ENCODE assay signal across 10 cellular contexts in genomic region chr20:60062431-60063336, GRCh38.
DNase-seq lines count a peak whose midpoint lies in the region; ATAC-seq and TF ChIP-seq lines count a peak whose summit lies in the region.
"Had no signal": no experiment of that assay in that cellular context is flagged by ENCODE, and none has a peak within 500 bp of the region (broad histone marks: within the 10 kb centered on the region; RNA-seq: fewer than 3 reads in every experiment).

No MANE protein-coding gene starts in this region.

- H3K27me3 ChIP-seq in IMR-90 (ENCODE audit: control insufficient read depth, insufficient read depth, low read length): peaks cover 7% of the 10 kb centered on the region
- H3K27me3 ChIP-seq in dorsolateral prefrontal cortex: peaks cover 0 to 6% (median 0%) of the 10 kb centered on the region in 45 donors
- no peaks in the 10 kb centered on the region for H3K27me3 ChIP-seq in neuronal stem cell (ENCODE audit: control insufficient read depth in 3 of 3, insufficient read depth in 3 of 3, low read depth in 1 of 3, low read length in 3 of 3)
- no peaks in the 10 kb centered on the region for H3K27me3 ChIP-seq in colonic mucosa

- no peak overlapping the region for H3K56ac ChIP-seq in IMR-90 (ENCODE audit: extremely low read depth, insufficient read depth, low read length)

- H4K20me1 ChIP-seq in IMR-90 (ENCODE audit: insufficient read depth, low read length): no peaks in the 10 kb centered on the region

- peaks cover 2% of the 10 kb centered on the region; the same call in 1 of the 2 replicates for H3K9me1 ChIP-seq in IMR-90 (ENCODE audit: insufficient read depth, low read length)

- H3K4me2 ChIP-seq in IMR-90 (ENCODE audit: low read depth, low read length) (peak overlapping the region; percentile 41), neuronal stem cell (ENCODE audit: insufficient read depth, low read length, poor library complexity, severe bottlenecking) (no peak overlapping the region)

- H3K18ac ChIP-seq in IMR-90 (ENCODE audit: low read depth, low read length) (no peak overlapping the region), neuronal stem cell (ENCODE audit: low read length) (peak overlapping the region; percentile 75)

- peak overlapping the region; percentile 26 for H2AK9ac ChIP-seq in IMR-90 (replicated peaks; ENCODE audit: low read depth, low read length, poor library complexity)

- H2BK15ac ChIP-seq in IMR-90 (ENCODE audit: low read depth, low read length) (no peak overlapping the region), neuronal stem cell (ENCODE audit: low read length) (no peak overlapping the region)

- no peak overlapping the region for H2AK5ac ChIP-seq in IMR-90 (ENCODE audit: low read depth, low read length)
- H2AK5ac ChIP-seq in neuronal stem cell (ENCODE audit: low read depth, low read length): no peak overlapping the region

- TF ChIP-seq CTCF in IMR-90 (conservative IDR thresholded peaks at IDR 0.05; ENCODE audit: low read depth, low read length) (no peak), dorsolateral prefrontal cortex (IDR thresholded peaks at IDR 0.05 in 54 of 56, conservative IDR thresholded peaks at IDR 0.05 in 2 of 56; ENCODE audit: low read depth in 1 of 56, partially characterized antibody in 56 of 56) (peak in 4 of 56 donors; percentile 4 to 18 (median 14)), colonic mucosa (IDR thresholded peaks at IDR 0.05) (no peak)

- H3K14ac ChIP-seq in IMR-90 (replicated peaks; ENCODE audit: low read depth, low read length) (no peak overlapping the region), neuronal stem cell (ENCODE audit: low read length) (peak overlapping the region; percentile 78)

- H2BK20ac ChIP-seq in IMR-90 (ENCODE audit: low read depth, low read length): no peak overlapping the region

- WGBS in IMR-90 (ENCODE audit: extremely low coverage in 2 of 2, insufficient read length in 1 of 2), 2 experiments: 39% methylated on average over 15 of the region's 25 CpGs; no CpG with 5 or more reads in 1 of the 2 experiments
- WGBS in neuronal stem cell (ENCODE audit: extremely low coverage in 2 of 2, insufficient read length in 2 of 2, insufficient replicate concordance in 1 of 2), 2 donors: no CpG with 5 or more reads among the region's 25 CpGs

- POLR2A ChIA-PET in IMR-90 (lab: Charles Lee; ENCODE audit: unreplicated experiment): no interaction called here

- H2AFZ ChIP-seq in IMR-90 (replicated peaks; ENCODE audit: low read length, poor library complexity): peak overlapping the region; percentile 87
- no peak overlapping the region for H2AFZ ChIP-seq in neuronal stem cell (ENCODE audit: low read length)

- CTCF ChIA-PET in IMR-90 (lab: Yijun Ruan, JAX): interaction anchor here (0.9 kb wide), 1 partner anchor 148 kb away, joined by 3 read pairs; no protein-coding TSS in a partner anchor

- H3K4me1 ChIP-seq in IMR-90 (ENCODE audit: control insufficient read depth, insufficient read depth, low read length) (peaks cover 16% of the 10 kb centered on the region; the same call in 1 of the 2 replicates), neuronal stem cell (ENCODE audit: control insufficient read depth in 2 of 2, insufficient read depth in 1 of 2, low read depth in 1 of 2, low read length in 2 of 2) (peaks cover 3 to 9% of the 10 kb centered on the region in 2 donors), colonic mucosa (no peaks in the 10 kb centered on the region)

- TF ChIP-seq POLR2A in IMR-90 (IDR thresholded peaks at IDR 0.05; ENCODE audit: low read depth, low read length): no peak

- no peak overlapping the region for H2BK5ac ChIP-seq in IMR-90 (ENCODE audit: low read depth, low read length, poor library complexity, severe bottlenecking)
- peak overlapping the region; percentile 44 for H2BK5ac ChIP-seq in neuronal stem cell (ENCODE audit: low read length)

- H3K4ac ChIP-seq in IMR-90 (ENCODE audit: low read depth, low read length) (peak overlapping the region; percentile 46; the same call in 1 of the 2 replicates), neuronal stem cell (ENCODE audit: low read length) (no peak overlapping the region)

- dilution Hi-C loops in IMR-90 (cut with HindIII; ENCODE audit: low sequenced_read_pairs, unreplicated experiment): no loop called here

- peak overlapping the region; percentile 12 for H3K23ac ChIP-seq in IMR-90 (ENCODE audit: low read depth, low read length)
- peak overlapping the region; percentile 16 for H3K23ac ChIP-seq in neuronal stem cell (ENCODE audit: low read depth, low read length, poor library complexity)

- H3K36me3 ChIP-seq in IMR-90 (ENCODE audit: control insufficient read depth, insufficient read depth, low read length) (no peaks in the 10 kb centered on the region), neuronal stem cell (replicated peaks in 1 of 2; ENCODE audit: control insufficient read depth in 2 of 2, insufficient read depth in 2 of 2, low read length in 2 of 2) (no peaks in the 10 kb centered on the region), colonic mucosa (no peaks in the 10 kb centered on the region)

- intact Hi-C loops in IMR-90 (cut with micrococcal nuclease): no loop called here
- intact Hi-C loops in dorsolateral prefrontal cortex (cut with DNase I): no loop called here
- intact Hi-C loops in colonic mucosa (cut with DNase I): no loop called here

- in situ Hi-C loops in IMR-90 (cut with MboI; ENCODE audit: low sequenced_read_pairs): loop anchor here (25.0 kb wide), 2 partner anchors 1175 to 1825 kb away; no protein-coding TSS in a partner anchor

- no peak for TF ChIP-seq RAD21 in IMR-90 (IDR thresholded peaks at IDR 0.05; ENCODE audit: low read length)

- H3K79me1 ChIP-seq in IMR-90 (ENCODE audit: low read depth in 1 of 2, low read length in 2 of 2) (no peaks in the 10 kb centered on the region), neuronal stem cell (ENCODE audit: low read depth, low read length) (no peaks in the 10 kb centered on the region)

- H2BK12ac ChIP-seq in neuronal stem cell (ENCODE audit: low read length): no peak overlapping the region

- H2BK120ac ChIP-seq in IMR-90 (ENCODE audit: low read depth, low read length) (peak overlapping the region; percentile 26; the same call in 1 of the 2 replicates), neuronal stem cell (ENCODE audit: low read depth, low read length) (no peak overlapping the region)

- no peak overlapping the region for H4K91ac ChIP-seq in IMR-90 (ENCODE audit: insufficient read depth, low read depth, low read length)
- H4K91ac ChIP-seq in neuronal stem cell (ENCODE audit: low read depth, low read length, poor library complexity): no peak overlapping the region

- no peak overlapping the region; the same call in 1 of the 2 replicates for H4K5ac ChIP-seq in IMR-90 (ENCODE audit: low read depth, low read length)

- BruUV-seq in IMR-90 (replicated peaks; lab: Mats Ljungman, UMichigan): no TSS peak

- peak; percentile 92 for ATAC-seq in IMR-90 (ENCODE audit: low read depth)
- no peak for ATAC-seq in HG03175 (IDR thresholded peaks at IDR 0.05; ENCODE audit: unreplicated experiment)

- H3K4me3 ChIP-seq in IMR-90 (ENCODE audit: insufficient read depth, low read depth, low read length) (no peak overlapping the region), dorsolateral prefrontal cortex (peak overlapping the region in 49 of 59 donors; percentile 5 to 59 (median 35)), neuronal stem cell (ENCODE audit: low read length in 2 of 2) (no peak overlapping the region), colonic mucosa (no peak overlapping the region)

- H3K27ac ChIP-seq in IMR-90 (ENCODE audit: insufficient read depth, low read length) (peak overlapping the region; percentile 27; the same call in 1 of the 2 replicates), dorsolateral prefrontal cortex (peak overlapping the region in 57 of 59 donors; percentile 27 to 87 (median 75)), neuronal stem cell (replicated peaks; ENCODE audit: low read length) (no peak overlapping the region), colonic mucosa (no peak overlapping the region)

- H4K8ac ChIP-seq in IMR-90 (ENCODE audit: low read depth in 2 of 2, low read length in 2 of 2) (peak overlapping the region in 1 of 2 experiments; percentile 35; a peak in 2 of 4 replicates), neuronal stem cell (ENCODE audit: low read depth, low read length) (no peak overlapping the region)

- DNase-seq in A172 (ENCODE audit: low spot score): peak; percentile 63
- peak; percentile 69 for DNase-seq in IMR-90
- DNase-seq in dorsolateral prefrontal cortex: peak in 9 of 10 donors; percentile 31 to 75 (median 55)
- no peak for DNase-seq in neuronal stem cell (ENCODE audit: low spot score)
- no peak for DNase-seq in colonic mucosa
- DNase-seq in NCI-H2107 treated with DMSO at 0.1 percent for 48 hours (lab: John Stamatoyannopoulos, UW; ENCODE audit: unreplicated experiment): no peak
- DNase-seq in NCI-H2171 (lab: John Stamatoyannopoulos, UW): no peak
- DNase-seq: CD4-positive, alpha-beta memory T cell; NCI-H446 had no signal

- H3K9ac ChIP-seq in IMR-90 (ENCODE audit: low read depth, low read length): no peak overlapping the region
- no peak overlapping the region for H3K9ac ChIP-seq in neuronal stem cell (ENCODE audit: low read depth, low read length, poor library complexity)
- no peak overlapping the region for H3K9ac ChIP-seq in colonic mucosa (ENCODE audit: low read depth in 2 of 2, low read length in 2 of 2)

- H3K9me3 ChIP-seq in IMR-90 (ENCODE audit: control insufficient read depth, insufficient read depth, low read length) (peaks cover 2% of the 10 kb centered on the region; the same call in 1 of the 2 replicates), neuronal stem cell (replicated peaks in 1 of 2; ENCODE audit: control insufficient read depth in 2 of 2, insufficient read depth in 1 of 2, low read depth in 1 of 2, low read length in 2 of 2) (no peaks in the 10 kb centered on the region), colonic mucosa (no peaks in the 10 kb centered on the region)

TF ChIP-seq in IMR-90, 13 proteins besides CTCF, POLR2A, EP300 and RAD21:
- no peak for TF ChIP-seq MAZ (IDR thresholded peaks at IDR 0.05; ENCODE audit: borderline replicate concordance, low read depth, low read length)
- TF ChIP-seq MAFK (IDR thresholded peaks at IDR 0.05; ENCODE audit: low read depth, low read length): peak; percentile 95

Comparison
In these comparisons a context has a peak if more than half of its experiments do, and no peak if none do; other contexts are left out.
1. DNase-seq: peak in A172 (single experiment), IMR-90 (single experiment) and dorsolateral prefrontal cortex (9 of 10); none in neuronal stem cell (single experiment), colonic mucosa (single experiment), NCI-H2107 treated with DMSO at 0.1 percent for 48 hours (single experiment) and NCI-H2171 (single experiment).
2. H3K27ac ChIP-seq: peak in IMR-90 (single experiment) and dorsolateral prefrontal cortex (57 of 59); none in neuronal stem cell (single experiment) and colonic mucosa (single experiment).
3. H3K4me3 ChIP-seq: peak in dorsolateral prefrontal cortex (49 of 59); none in IMR-90 (single experiment), neuronal stem cell (0 of 2) and colonic mucosa (single experiment).